ENCODE assay signal across 23 cellular contexts in genomic region chr3:41698931-41699330, GRCh38.
A peak's percentile ranks its signal among the peaks of the same experiment; 100 is the strongest.
DNase-seq lines count a peak whose midpoint lies in the region; ATAC-seq, FAIRE-seq and TF ChIP-seq lines count a peak whose summit lies in the region.
"Had no signal": no experiment of that assay in that cellular context is flagged by ENCODE, and none has a peak within 500 bp of the region (broad histone marks: within the 10 kb centered on the region; RNA-seq: fewer than 3 reads in every experiment).

No MANE protein-coding gene starts in this region.

- 96% methylated on average over 2 of the region's 2 CpGs for WGBS in HepG2 (ENCODE audit: low lambda C conversion rate)
- WGBS in right lobe of liver (ENCODE audit: insufficient coverage, low coverage, low lambda C conversion rate, missing lambda C conversion rate): 95% methylated on average over 2 of the region's 2 CpGs
- WGBS in K562 (ENCODE audit: insufficient coverage, low coverage, missing lambda C conversion rate): 49% methylated on average over 2 of the region's 2 CpGs

- H3K9me3 ChIP-seq in HepG2 (ENCODE audit: low read length) (no peaks in the 10 kb centered on the region), right lobe of liver (no peaks in the 10 kb centered on the region), K562 (replicated peaks; ENCODE audit: control insufficient read depth, insufficient read depth, low read depth, low read length) (no peaks in the 10 kb centered on the region)
- H3K9me3 ChIP-seq: BE2C had no signal

- no peaks in the 10 kb centered on the region for H4K20me1 ChIP-seq in HepG2 (ENCODE audit: insufficient read depth, low read length)
- no peaks in the 10 kb centered on the region for H4K20me1 ChIP-seq in K562 (replicated peaks; ENCODE audit: control insufficient read depth, insufficient read depth, low read length)
- H4K20me1 ChIP-seq: BLaER1 treated with 17β-estradiol and CSF1 and Interleukin-3, amounts not matched to agents 10 nM and 100 nM had no signal

- H2AFZ ChIP-seq in HepG2 (ENCODE audit: low read length) (no peak overlapping the region), K562 (ENCODE audit: low read depth, low read length) (peak overlapping the region; percentile 67)

- H3K4me1 ChIP-seq in HepG2 (ENCODE audit: insufficient read depth, low read length) (no peaks in the 10 kb centered on the region), right lobe of liver (peaks cover 0 to 4% (median 0%) of the 10 kb centered on the region in 4 donors), K562 (replicated peaks in 1 of 2; ENCODE audit: control insufficient read depth in 2 of 2, insufficient read depth in 2 of 2, low read length in 2 of 2) (peaks cover 0 to 18% of the 10 kb centered on the region in 2 experiments; a peak in 2 of 5 replicates)
- H3K4me1 ChIP-seq: BE2C had no signal

- TF ChIP-seq EP300 in HepG2 (IDR thresholded peaks at IDR 0.05; ENCODE audit: low read depth in 2 of 2, low read length in 2 of 2): no peak
- TF ChIP-seq EP300 in HepG2 (CRISPR knock-in tag; IDR thresholded peaks at IDR 0.05; ENCODE audit: borderline replicate concordance): no peak
- TF ChIP-seq EP300 in K562 (IDR thresholded peaks at IDR 0.05; ENCODE audit: low read length): no peak

- no peak for FAIRE-seq in HepG2 (lab: Jason Lieb, UNC)
- FAIRE-seq in K562 (lab: Jason Lieb, UNC): no peak
- FAIRE-seq: A204.1, D721Med, GM12891, GM18507 had no signal

- TF ChIP-seq RAD21 in HepG2 (CRISPR knock-in tag; IDR thresholded peaks at IDR 0.05): no peak
- TF ChIP-seq RAD21 in K562 (CRISPR knock-in tag; conservative IDR thresholded peaks at IDR 0.05 in 1 of 2, IDR thresholded peaks at IDR 0.05 in 1 of 2): no peak

- POLR2A ChIA-PET in HepG2 (lab: Yijun Ruan, JAX) (no interaction called here), K562 (lab: Yijun Ruan, JAX) (interaction anchor here (2.5 kb wide), 1 partner anchor 13 kb away, joined by 7 read pairs; no protein-coding TSS in a partner anchor)

- TF ChIP-seq POLR2A in HepG2 (IDR thresholded peaks at IDR 0.05; ENCODE audit: insufficient read depth in 1 of 2, low read depth in 2 of 2, low read length in 2 of 2): no peak
- no peak for TF ChIP-seq POLR2A in right lobe of liver (IDR thresholded peaks at IDR 0.05)
- TF ChIP-seq POLR2A in K562 (conservative IDR thresholded peaks at IDR 0.05): no peak

- H3K9ac ChIP-seq in HepG2 (ENCODE audit: insufficient read depth, low read depth, low read length): no peak overlapping the region
- H3K9ac ChIP-seq in K562 (ENCODE audit: insufficient read depth in 1 of 2, low read depth in 2 of 2, low read length in 2 of 2): no peak overlapping the region
- H3K9ac ChIP-seq: BLaER1 treated with 17β-estradiol and CSF1 and Interleukin-3, amounts not matched to agents 10 nM and 100 nM had no signal

- H3K36me3 ChIP-seq in HepG2 (replicated peaks in 1 of 2; ENCODE audit: control insufficient read depth in 1 of 2, insufficient read depth in 2 of 2, low read length in 2 of 2) (no peaks in the 10 kb centered on the region; a peak in 1 of 5 replicates), right lobe of liver (no peaks in the 10 kb centered on the region), K562 (ENCODE audit: control insufficient read depth, insufficient read depth, low read length) (no peaks in the 10 kb centered on the region)
- H3K36me3 ChIP-seq: BE2C had no signal

- in situ Hi-C loops in HepG2 (cut with HindIII; ENCODE audit: extremely low pct_ligation_motif_present, low pct_unique_long_range_greater_than_20kb): no loop called here
- in situ Hi-C loops in K562 (cut with MboI): loop anchor here (25.0 kb wide), 1 partner anchor 413 kb away; no protein-coding TSS in a partner anchor

- no peak for TF ChIP-seq CTCF in HepG2 (CRISPR knock-in tag; IDR thresholded peaks at IDR 0.05)
- TF ChIP-seq CTCF in right lobe of liver (IDR thresholded peaks at IDR 0.05): no peak
- TF ChIP-seq CTCF in K562 (IDR thresholded peaks at IDR 0.05 in 2 of 3, conservative IDR thresholded peaks at IDR 0.05 in 1 of 3; ENCODE audit: insufficient read depth in 2 of 3, low read depth in 1 of 3, low read length in 3 of 3): no peak
- TF ChIP-seq CTCF in fibroblast of mammary gland (conservative IDR thresholded peaks at IDR 0.05; ENCODE audit: control insufficient read depth, insufficient read depth, low read depth, low read length): no peak

- DNase-seq in HepG2 (ENCODE audit: low spot score): no peak
- DNase-seq in right lobe of liver: no peak
- DNase-seq in K562 (ENCODE audit: extremely low read depth in 1 of 4, low spot score in 3 of 4): no peak
- peak; percentile 6 for DNase-seq in fibroblast of mammary gland (ENCODE audit: low read depth)
- DNase-seq: ACHN; AML-193; BE2C; CD4-positive, alpha-beta T cell; CD8-positive, alpha-beta memory T cell; DMS53; DMS79 treated with DMSO at 0.1 percent for 48 hours; GF-D8; GOT3; H7; HCEC 1CT had no signal

- H3K4me3 ChIP-seq in HepG2 (replicated peaks in 1 of 3; ENCODE audit: insufficient read depth in 1 of 3, low read depth in 2 of 3, low read length in 3 of 3) (no peak overlapping the region), right lobe of liver (no peak overlapping the region), K562 (no peak overlapping the region), fibroblast of mammary gland (ENCODE audit: control insufficient read depth, low read depth, low read length) (no peak overlapping the region)
- H3K4me3 ChIP-seq: BLaER1 treated with 17β-estradiol and CSF1 and Interleukin-3, amounts not matched to agents 10 nM and 100 nM had no signal

- H3K79me2 ChIP-seq in HepG2 (ENCODE audit: insufficient read depth, low read length) (no peaks in the 10 kb centered on the region), K562 (ENCODE audit: control insufficient read depth, insufficient read depth, low read length) (no peaks in the 10 kb centered on the region)

- H3K27ac ChIP-seq in HepG2 (ENCODE audit: extremely low read length, insufficient read depth, low read length): no peak overlapping the region
- no peak overlapping the region for H3K27ac ChIP-seq in right lobe of liver
- H3K27ac ChIP-seq in K562 (ENCODE audit: extremely low read depth, low read depth, low read length): 0 out of 3 replicates have a peak overlapping the region, but pooled peaks have one; percentile 36
- H3K27ac ChIP-seq: 22Rv1; BLaER1 treated with 17β-estradiol and CSF1 and Interleukin-3, amounts not matched to agents 10 nM and 100 nM had no signal

- intact Hi-C loops in HepG2 (cut with micrococcal nuclease; ENCODE audit: unreplicated experiment): no loop called here
- intact Hi-C loops in right lobe of liver (cut with DNase I): no loop called here
- intact Hi-C loops in K562 (cut with micrococcal nuclease): loop anchor here (10.0 kb wide), 1 partner anchor 416 kb away; no protein-coding TSS in a partner anchor

- H3K4me2 ChIP-seq in HepG2 (ENCODE audit: low read depth, low read length) (no peak overlapping the region), K562 (ENCODE audit: insufficient read depth, low read length) (no peak overlapping the region)
- H3K4me2 ChIP-seq: BLaER1 treated with 17β-estradiol and CSF1 and Interleukin-3, amounts not matched to agents 10 nM and 100 nM had no signal

- H3K27me3 ChIP-seq in HepG2 (ENCODE audit: control insufficient read depth in 1 of 2, insufficient read depth in 2 of 2, low read length in 2 of 2) (no peaks in the 10 kb centered on the region), right lobe of liver (no peaks in the 10 kb centered on the region), K562 (ENCODE audit: control insufficient read depth in 2 of 2, insufficient read depth in 2 of 2, low read length in 2 of 2) (no peaks in the 10 kb centered on the region)
- H3K27me3 ChIP-seq: BE2C; BLaER1 treated with 17β-estradiol and CSF1 and Interleukin-3, amounts not matched to agents 10 nM and 100 nM had no signal

- BruUV-seq in HepG2 (replicated peaks; lab: Mats Ljungman, UMichigan) (no TSS peak), K562 (replicated peaks; lab: Mats Ljungman, UMichigan) (no TSS peak)

- ATAC-seq in HepG2 (no peak), right lobe of liver (no peak), K562 (peak; percentile 34; the same call in 1 of the 3 replicates), GM18511 (IDR thresholded peaks at IDR 0.05; ENCODE audit: unreplicated experiment) (no peak), GM19328 (IDR thresholded peaks at IDR 0.05; ENCODE audit: unreplicated experiment) (no peak)

- CTCF ChIA-PET in HepG2 (lab: Yijun Ruan, JAX; ENCODE audit: low intra/inter-chr PET ratio, low total read pairs) (no interaction called here), K562 (lab: Yijun Ruan, JAX; ENCODE audit: low intra/inter-chr PET ratio) (no interaction called here)

- no peaks in the 10 kb centered on the region for H3K9me1 ChIP-seq in K562 (ENCODE audit: control insufficient read depth, insufficient read depth, low read length)

TF ChIP-seq in HepG2, 621 proteins besides CTCF, POLR2A, EP300 and RAD21:
- TF ChIP-seq MAFK (conservative IDR thresholded peaks at IDR 0.05 in 1 of 2, IDR thresholded peaks at IDR 0.05 in 1 of 2; ENCODE audit: low read length in 2 of 2): peak; percentile 70 to 72
- TF ChIP-seq NFE2L2 (IDR thresholded peaks at IDR 0.05; ENCODE audit: low read length): peak; percentile 86
- peak; percentile 58; the same call in 1 of the 2 replicates for TF ChIP-seq MAFF (IDR thresholded peaks at IDR 0.05; ENCODE audit: low read depth, low read length)
- TF ChIP-seq POGZ (CRISPR knock-in tag; IDR thresholded peaks at IDR 0.05): no peak
- no peak for TF ChIP-seq HIVEP1 (CRISPR knock-in tag; IDR thresholded peaks at IDR 0.05)

TF ChIP-seq in K562, 482 proteins besides CTCF, POLR2A, EP300 and RAD21:
- no peak for TF ChIP-seq ZFP30 (CRISPR knock-in tag; IDR thresholded peaks at IDR 0.05; ENCODE audit: borderline replicate concordance)
- TF ChIP-seq ZNF316 (IDR thresholded peaks at IDR 0.05): peak; percentile 93
- TF ChIP-seq FOSL1 (tag; conservative IDR thresholded peaks at IDR 0.05): no peak
- TF ChIP-seq MAFF (IDR thresholded peaks at IDR 0.05; ENCODE audit: low read length): peak; percentile 94
- no peak for TF ChIP-seq STAG1 (CRISPR knock-in tag; IDR thresholded peaks at IDR 0.05; ENCODE audit: borderline replicate concordance)
- TF ChIP-seq MAFG (tag; conservative IDR thresholded peaks at IDR 0.05): peak; percentile 94
- peak; percentile 84; the same call in 1 of the 2 replicates for TF ChIP-seq BACH1 (tag; IDR thresholded peaks at IDR 0.05)
- TF ChIP-seq C11orf30 (IDR thresholded peaks at IDR 0.05; ENCODE audit: low read depth): peak; percentile 89
- 0 out of 2 replicates have a peak, but pooled peaks have one; percentile 19 for TF ChIP-seq NFIC (IDR thresholded peaks at IDR 0.05)
- TF ChIP-seq NFE2 (IDR thresholded peaks at IDR 0.05; ENCODE audit: low read depth): peak; percentile 92
- TF ChIP-seq NFE2L1 (tag; IDR thresholded peaks at IDR 0.05; ENCODE audit: borderline replicate concordance, low read depth): peak; percentile 88
- peak; percentile 90 for TF ChIP-seq MAFK (IDR thresholded peaks at IDR 0.05; ENCODE audit: low read length)

Comparison
In these comparisons a context has a peak if more than half of its experiments do, and no peak if none do; other contexts are left out.
1. Of the 241 proteins assayed by ChIP-seq in both HepG2 and K562: peak only in HepG2: none; only in K562: MAFG, NFE2, NFE2L1 and NFIC; in both: MAFF and MAFK; in neither: 235.